ENCODE assay signal across 21 cellular contexts in the genomic region with DNA sequence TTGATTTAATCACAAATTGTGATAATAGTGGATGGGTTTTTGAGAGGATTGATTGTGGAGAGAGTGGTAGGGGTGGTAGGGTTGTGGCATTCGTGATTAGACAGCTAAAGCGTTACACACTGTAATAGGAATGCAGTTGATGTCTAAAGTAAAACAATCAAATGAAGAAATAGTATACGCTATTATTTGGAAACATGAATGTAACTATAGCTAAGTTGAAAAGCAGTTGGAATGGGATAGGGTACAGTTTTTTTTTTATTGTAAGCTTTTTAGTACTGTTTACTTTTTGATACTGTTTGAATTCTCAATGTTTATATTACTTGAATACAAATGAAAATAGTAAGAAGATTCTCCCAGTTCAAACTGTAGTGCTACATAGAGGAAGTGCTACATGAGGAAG. TPM values are rescaled to one million over a fixed set of nuclear protein-coding genes. Genes with fewer than 3 reads are reported as not detected.
A peak's percentile ranks its signal among the peaks of the same experiment; 100 is the strongest.
DNase-seq lines count a peak whose midpoint lies in the region; ATAC-seq and TF ChIP-seq lines count a peak whose summit lies in the region.
"Had no signal": no experiment of that assay in that cellular context is flagged by ENCODE, and none has a peak within 500 bp of the region (broad histone marks: within the 10 kb centered on the region; RNA-seq: fewer than 3 reads in every experiment).

No MANE protein-coding gene starts in this region.

- no peaks in the 10 kb centered on the region for H3K27me3 ChIP-seq in SJSA1 (replicated peaks)
- no peaks in the 10 kb centered on the region for H3K27me3 ChIP-seq in neuronal stem cell (ENCODE audit: control insufficient read depth in 3 of 3, insufficient read depth in 3 of 3, low read depth in 1 of 3, low read length in 3 of 3)
- H3K27me3 ChIP-seq: BE2C had no signal

- TF ChIP-seq CTCF in choroid plexus epithelial cell (conservative IDR thresholded peaks at IDR 0.05; ENCODE audit: low read depth, low read length) = no peak

- H3K27ac Mint-ChIP-seq in stimulated activated naive CD8-positive, alpha-beta T cell treated with anti-CD3 and anti-CD28 coated beads, Interleukin-15, amount 100 ng/mL, for 72 hours = no peak overlapping the region
- H3K27ac Mint-ChIP-seq: CD14-positive monocyte; CD4-positive, alpha-beta T cell; CD8-positive, alpha-beta memory T cell; GM23338; H9 had no signal

- H2BK12ac ChIP-seq in neuronal stem cell (ENCODE audit: low read length) = no peak overlapping the region

- H3K4me2 ChIP-seq in neuronal stem cell (ENCODE audit: insufficient read depth, low read length, poor library complexity, severe bottlenecking) = no peak overlapping the region
- H3K4me2 ChIP-seq: BLaER1 treated with 17β-estradiol and CSF1 and Interleukin-3, amounts not matched to agents 10 nM and 100 nM; GM23338 had no signal

- no peak for ATAC-seq in stimulated activated naive CD8-positive, alpha-beta T cell treated with anti-CD3 and anti-CD28 coated beads, Interleukin-15, amount 100 ng/mL, for 72 hours
- ATAC-seq: GM12878, GM23338, HCT116 had no signal

- H2AFZ ChIP-seq in neuronal stem cell (ENCODE audit: low read length) = no peak overlapping the region
- H2AFZ ChIP-seq: GM23338 had no signal

- H3K4ac ChIP-seq in neuronal stem cell (ENCODE audit: low read length) = no peak overlapping the region

- no peaks in the 10 kb centered on the region for H3K79me1 ChIP-seq in neuronal stem cell (ENCODE audit: low read depth, low read length)

- no peaks in the 10 kb centered on the region for H3K9me3 Mint-ChIP-seq in stimulated activated naive CD8-positive, alpha-beta T cell treated with anti-CD3 and anti-CD28 coated beads, Interleukin-15, amount 100 ng/mL, for 72 hours
- H3K9me3 Mint-ChIP-seq: CD14-positive monocyte; CD4-positive, alpha-beta T cell; GM23338; H9 had no signal

- H3K23ac ChIP-seq in neuronal stem cell (ENCODE audit: low read depth, low read length, poor library complexity) = no peak overlapping the region

- H4K8ac ChIP-seq in neuronal stem cell (ENCODE audit: low read depth, low read length) = no peak overlapping the region

- H2BK15ac ChIP-seq in neuronal stem cell (ENCODE audit: low read length) = no peak overlapping the region

- no peak overlapping the region for H3K9ac ChIP-seq in neuronal stem cell (ENCODE audit: low read depth, low read length, poor library complexity)
- H3K9ac ChIP-seq: BLaER1 treated with 17β-estradiol and CSF1 and Interleukin-3, amounts not matched to agents 10 nM and 100 nM had no signal

- H3K18ac ChIP-seq in neuronal stem cell (ENCODE audit: low read length) = no peak overlapping the region

- H3K27ac ChIP-seq in SJSA1 (peak overlapping the region; percentile 94), neuronal stem cell (replicated peaks; ENCODE audit: low read length) (no peak overlapping the region)
- H3K27ac ChIP-seq: BLaER1 treated with 17β-estradiol and CSF1 and Interleukin-3, amounts not matched to agents 10 nM and 100 nM had no signal

- H3K4me3 Mint-ChIP-seq in stimulated activated naive CD8-positive, alpha-beta T cell treated with anti-CD3 and anti-CD28 coated beads, Interleukin-15, amount 100 ng/mL, for 72 hours = no peak overlapping the region
- H3K4me3 Mint-ChIP-seq: CD14-positive monocyte; CD4-positive, alpha-beta T cell; CD8-positive, alpha-beta memory T cell; GM23338; H9 had no signal

- no peaks in the 10 kb centered on the region for H3K27me3 Mint-ChIP-seq in stimulated activated naive CD8-positive, alpha-beta T cell treated with anti-CD3 and anti-CD28 coated beads, Interleukin-15, amount 100 ng/mL, for 72 hours
- H3K27me3 Mint-ChIP-seq: CD4-positive, alpha-beta T cell had no signal

- no peaks in the 10 kb centered on the region for H3K9me3 ChIP-seq in SJSA1 (replicated peaks)
- no peaks in the 10 kb centered on the region for H3K9me3 ChIP-seq in neuronal stem cell (replicated peaks in 1 of 2; ENCODE audit: control insufficient read depth in 2 of 2, insufficient read depth in 1 of 2, low read depth in 1 of 2, low read length in 2 of 2)
- H3K9me3 ChIP-seq: BE2C had no signal

- H2AK5ac ChIP-seq in neuronal stem cell (ENCODE audit: low read depth, low read length) = no peak overlapping the region

- H3K4me1 ChIP-seq in SJSA1 (replicated peaks) (peaks cover 30% of the 10 kb centered on the region), neuronal stem cell (ENCODE audit: control insufficient read depth in 2 of 2, insufficient read depth in 1 of 2, low read depth in 1 of 2, low read length in 2 of 2) (no peaks in the 10 kb centered on the region)

- DNase-seq in SJSA1 (ENCODE audit: low read depth in 1 of 2, low spot score in 2 of 2) = peak in 1 of 2 experiments; percentile 89
- peak; percentile 26 for DNase-seq in choroid plexus epithelial cell (ENCODE audit: low read depth)
- peak; percentile 30 for DNase-seq in fibroblast of peridontal ligament (ENCODE audit: extremely low read depth)
- DNase-seq in stimulated activated naive CD8-positive, alpha-beta T cell treated with anti-CD3 and anti-CD28 coated beads, Interleukin-15, amount 100 ng/mL, for 72 hours = no peak
- no peak for DNase-seq in neuronal stem cell (ENCODE audit: low spot score)
- DNase-seq in 8988T = no peak
- DNase-seq: AML-193; BE2C; CD4-positive, alpha-beta T cell; CD8-positive, alpha-beta memory T cell; DMS 273 treated with DMSO at 0.1 percent for 48 hours; DMS79; EL; GDM1; H9 had no signal

- H3K36me3 ChIP-seq in SJSA1 (peaks cover 20% of the 10 kb centered on the region; the same call in 1 of the 2 replicates), neuronal stem cell (replicated peaks in 1 of 2; ENCODE audit: control insufficient read depth in 2 of 2, insufficient read depth in 2 of 2, low read length in 2 of 2) (peaks cover 0 to 37% of the 10 kb centered on the region in 2 donors)
- H3K36me3 ChIP-seq: BE2C; BLaER1 treated with 17β-estradiol and CSF1 and Interleukin-3, amounts not matched to agents 10 nM and 100 nM had no signal

- H3K4me3 ChIP-seq in SJSA1 (no peak overlapping the region), choroid plexus epithelial cell (ENCODE audit: low read depth, low read length) (no peak overlapping the region), neuronal stem cell (ENCODE audit: low read length in 2 of 2) (no peak overlapping the region)
- H3K4me3 ChIP-seq: BLaER1 treated with 17β-estradiol and CSF1 and Interleukin-3, amounts not matched to agents 10 nM and 100 nM; GM12878; GM23338 had no signal

- no peak overlapping the region for H2BK5ac ChIP-seq in neuronal stem cell (ENCODE audit: low read length)

- H3K14ac ChIP-seq in neuronal stem cell (ENCODE audit: low read length) = no peak overlapping the region

- no CpG with 5 or more reads among the region's 3 CpGs for WGBS in neuronal stem cell (ENCODE audit: extremely low coverage in 2 of 2, insufficient read length in 2 of 2, insufficient replicate concordance in 1 of 2), 2 donors

- no peak overlapping the region for H2BK120ac ChIP-seq in neuronal stem cell (ENCODE audit: low read depth, low read length)

- H3K4me1 Mint-ChIP-seq in stimulated activated naive CD8-positive, alpha-beta T cell treated with anti-CD3 and anti-CD28 coated beads, Interleukin-15, amount 100 ng/mL, for 72 hours = no peaks in the 10 kb centered on the region
- H3K4me1 Mint-ChIP-seq: CD14-positive monocyte; CD8-positive, alpha-beta memory T cell; GM23338; H9 had no signal

- no peak overlapping the region for H4K91ac ChIP-seq in neuronal stem cell (ENCODE audit: low read depth, low read length, poor library complexity)

RNA-seq across cellular contexts. Expression of gene RANBP17, which starts 51.8 kb away (rescaled TPM):
- 21.1 and 24.6 TPM in 2 replicates for total RNA-seq in SJSA1 (2014; rRNA removed; shearing (Covaris generic))
- polyA plus RNA-seq in neuronal stem cell (2013, experiment 1 of 2) = 5.4 TPM
- polyA plus RNA-seq in neuronal stem cell (2013, experiment 2 of 2) = 6.4 TPM
- total RNA-seq: CD4-positive, alpha-beta T cell; CD8-positive, alpha-beta memory T cell; H4 had no signal
- polyA plus RNA-seq: CD8-positive, alpha-beta memory T cell; GM12878 had no signal

Comparison
In these comparisons a context has a peak if more than half of its experiments do, and no peak if none do; other contexts are left out.
1. DNase-seq: peak in choroid plexus epithelial cell (single experiment) and fibroblast of peridontal ligament (single experiment); none in stimulated activated naive CD8-positive, alpha-beta T cell treated with anti-CD3 and anti-CD28 coated beads, Interleukin-15, amount 100 ng/mL, for 72 hours (0 of 2), neuronal stem cell (single experiment) and 8988T (single experiment).